1 cellular context compared by ENCODE assay signal in the genomic region with DNA sequence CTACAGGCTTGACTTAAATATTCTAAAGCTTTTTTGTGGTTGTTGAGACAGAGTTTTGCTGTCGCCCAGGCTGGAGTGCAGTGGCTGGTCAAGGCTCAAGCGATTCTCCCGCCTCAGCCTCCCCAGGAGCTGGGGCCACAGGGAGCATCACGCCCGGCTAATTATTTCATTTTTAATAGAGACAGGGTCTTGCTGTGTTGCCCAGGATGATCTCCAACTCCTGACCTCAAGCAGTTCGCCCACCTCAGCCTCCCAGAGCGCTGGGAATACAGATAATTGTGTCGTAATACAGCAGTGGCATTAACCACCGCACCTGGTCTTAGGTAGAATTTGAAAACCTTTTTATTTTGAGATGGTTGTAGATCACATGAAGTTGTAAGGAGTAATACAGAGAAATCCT.
TF ChIP-seq lines count a peak whose summit lies in the region.

No MANE protein-coding gene starts in this region.

TF ChIP-seq in endothelial cell of umbilical vein, 7 proteins besides CTCF, POLR2A, EP300 and RAD21:
- TF ChIP-seq, protein P1, sequence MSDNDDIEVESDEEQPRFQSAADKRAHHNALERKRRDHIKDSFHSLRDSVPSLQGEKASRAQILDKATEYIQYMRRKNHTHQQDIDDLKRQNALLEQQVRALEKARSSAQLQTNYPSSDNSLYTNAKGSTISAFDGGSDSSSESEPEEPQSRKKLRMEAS (IDR thresholded peaks at IDR 0.05; ENCODE audit: insufficient read depth, insufficient read length) = no peak
- TF ChIP-seq MYC (IDR thresholded peaks at IDR 0.05; ENCODE audit: low read depth, low read length) (no peak), EZH2 (IDR thresholded peaks at IDR 0.05; ENCODE audit: borderline replicate concordance, low read depth, low read length, severe bottlenecking) (no peak), POLR2AphosphoS5 (IDR thresholded peaks at IDR 0.05; ENCODE audit: insufficient read depth, low read depth, low read length) (no peak), GATA2 (IDR thresholded peaks at IDR 0.05; ENCODE audit: insufficient read depth, insufficient read length, low read depth, low read length) (no peak), FOS (IDR thresholded peaks at IDR 0.05; ENCODE audit: borderline replicate concordance, insufficient read depth, low read length) (no peak), JUN (IDR thresholded peaks at IDR 0.05; ENCODE audit: borderline replicate concordance, insufficient read depth, insufficient read length, low read depth) (no peak)
